Comparison of ENCODE assay signal across 15 cellular contexts in the genomic region with DNA sequence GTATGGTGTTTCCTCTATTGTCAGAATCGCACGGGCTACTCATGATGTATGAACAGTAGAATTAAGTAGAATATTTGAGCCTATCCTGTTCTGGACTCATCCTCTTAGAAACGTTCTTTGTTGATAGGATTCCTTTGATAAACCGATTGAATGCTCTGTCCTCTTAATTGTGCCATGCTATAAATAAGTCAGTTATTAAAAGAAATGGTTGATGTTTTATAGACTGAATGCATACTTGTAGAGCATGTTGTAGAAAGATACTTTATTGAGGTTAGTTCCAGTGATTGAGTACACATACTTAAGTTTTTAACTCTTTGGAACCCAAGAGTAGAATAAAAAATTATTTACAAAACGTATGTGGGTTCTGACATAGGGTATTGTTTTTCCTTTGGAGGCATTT. TPM values are rescaled to one million over a fixed set of nuclear protein-coding genes. Genes with fewer than 3 reads are reported as not detected.
DNase-seq lines count a peak whose midpoint lies in the region; ATAC-seq, FAIRE-seq and TF ChIP-seq lines count a peak whose summit lies in the region.
"Had no signal": no experiment of that assay in that cellular context is flagged by ENCODE, and none has a peak within 500 bp of the region (broad histone marks: within the 10 kb centered on the region; RNA-seq: fewer than 3 reads in every experiment).

No MANE protein-coding gene starts in this region.

- peak overlapping the region in 1 of 2 donors; percentile 62 for H3K27ac ChIP-seq in right atrium auricular region
- no peak overlapping the region for H3K27ac ChIP-seq in dorsolateral prefrontal cortex
- H3K27ac ChIP-seq: BLaER1 treated with 17β-estradiol and CSF1 and Interleukin-3, amounts not matched to agents 10 nM and 100 nM; GM23248; HL-60 had no signal

- no peaks in the 10 kb centered on the region for H3K36me3 ChIP-seq in right atrium auricular region
- H3K36me3 ChIP-seq: BLaER1 treated with 17β-estradiol and CSF1 and Interleukin-3, amounts not matched to agents 10 nM and 100 nM; HAP-1 had no signal

- peak overlapping the region in 1 of 2 donors; percentile 9 for H3K4me3 ChIP-seq in right atrium auricular region
- H3K4me3 ChIP-seq in dorsolateral prefrontal cortex = no peak overlapping the region
- H3K4me3 ChIP-seq: BLaER1 treated with 17β-estradiol and CSF1 and Interleukin-3, amounts not matched to agents 10 nM and 100 nM; GM23248; HAP-1 had no signal

- H3K4me1 ChIP-seq in right atrium auricular region = peaks cover 0 to 22% of the 10 kb centered on the region in 2 donors
- H3K4me1 ChIP-seq: BLaER1 treated with 17β-estradiol and CSF1 and Interleukin-3, amounts not matched to agents 10 nM and 100 nM; HAP-1 had no signal

- intact Hi-C loops in left ventricle myocardium superior (cut with micrococcal nuclease) (no loop called here), dorsolateral prefrontal cortex (cut with DNase I) (no loop called here)

- H3K9me3 ChIP-seq in right atrium auricular region = no peaks in the 10 kb centered on the region
- H3K9me3 ChIP-seq: BLaER1 treated with 17β-estradiol and CSF1 and Interleukin-3, amounts not matched to agents 10 nM and 100 nM; HAP-1 had no signal

- peak; percentile 36 for ATAC-seq in left ventricle myocardium superior
- ATAC-seq in stimulated activated naive CD8-positive, alpha-beta T cell treated with anti-CD3 and anti-CD28 coated beads, Interleukin-15, Interleukin-2, amounts not matched to agents 100 U/mL and 50 U/mL, for 24 hours = no peak
- ATAC-seq: CD8-positive, alpha-beta T cell had no signal

- TF ChIP-seq CTCF in right atrium auricular region (IDR thresholded peaks at IDR 0.05) = no peak
- TF ChIP-seq CTCF in dorsolateral prefrontal cortex (IDR thresholded peaks at IDR 0.05 in 54 of 56, conservative IDR thresholded peaks at IDR 0.05 in 2 of 56; ENCODE audit: low read depth in 1 of 56, partially characterized antibody in 56 of 56) = no peak

- FAIRE-seq in RCC 7860 (lab: Jason Lieb, UNC) = peak; percentile 38
- FAIRE-seq: GM12891 had no signal

- no peak for DNase-seq in left ventricle myocardium superior
- DNase-seq in right atrium auricular region (ENCODE audit: low spot score) = no peak
- no peak for DNase-seq in RCC 7860 (ENCODE audit: low spot score)
- peak; percentile 46 for DNase-seq in left kidney (ENCODE audit: low read depth, low spot score)
- DNase-seq in GM19238 (ENCODE audit: insufficient read length, low spot score) = no peak
- DNase-seq in stimulated activated naive CD8-positive, alpha-beta T cell treated with anti-CD3 and anti-CD28 coated beads, Interleukin-15, Interleukin-2, amounts not matched to agents 100 U/mL and 50 U/mL, for 24 hours = no peak
- DNase-seq in dorsolateral prefrontal cortex = no peak
- DNase-seq: 8988T; CD8-positive, alpha-beta T cell; GM23248; IMR-90 had no signal

- H3K27me3 ChIP-seq in right atrium auricular region = no peaks in the 10 kb centered on the region
- H3K27me3 ChIP-seq in dorsolateral prefrontal cortex = no peaks in the 10 kb centered on the region
- H3K27me3 ChIP-seq: BLaER1 treated with 17β-estradiol and CSF1 and Interleukin-3, amounts not matched to agents 10 nM and 100 nM had no signal

RNA-seq across cellular contexts. Expression of gene HBP1, which starts 54.9 kb away (rescaled TPM):
- total RNA-seq in left ventricle myocardium superior (81.4 TPM), right atrium auricular region (10 to 100 TPM; 51.8 to 69.8 TPM), dorsolateral prefrontal cortex (10 to 100 TPM; 33.6 to 88.2 (median 55.4) TPM)
